8 cellular contexts compared by ENCODE assay signal in genomic region chr12:6554990-6555691, GRCh38. TPM values are rescaled to one million over a fixed set of nuclear protein-coding genes. Genes with fewer than 3 reads are reported as not detected.
DNase-seq lines count a peak whose midpoint lies in the region; ATAC-seq and TF ChIP-seq lines count a peak whose summit lies in the region.

No MANE protein-coding gene starts in this region.

- peak overlapping the region; percentile 70 for H3K4me2 ChIP-seq in mammary epithelial cell (ENCODE audit: insufficient read depth, low read depth, low read length)

- no peaks in the 10 kb centered on the region for H3K27me3 ChIP-seq in HUES48 (ENCODE audit: control insufficient read depth, insufficient read depth, low read length)
- no peaks in the 10 kb centered on the region for H3K27me3 ChIP-seq in mammary epithelial cell (ENCODE audit: insufficient read depth, low read length)
- H3K27me3 ChIP-seq in vagina = no peaks in the 10 kb centered on the region

- peak overlapping the region; percentile 20 for H2AFZ ChIP-seq in mammary epithelial cell (ENCODE audit: low read depth, low read length)

- peaks cover 4% of the 10 kb centered on the region for H3K79me2 ChIP-seq in mammary epithelial cell (ENCODE audit: insufficient read depth, low read length)

- H3K4me1 ChIP-seq in HUES48 (ENCODE audit: control insufficient read depth, insufficient read depth, low read length) (peaks cover 25% of the 10 kb centered on the region), mammary epithelial cell (ENCODE audit: insufficient read depth, low read length) (peaks cover 36% of the 10 kb centered on the region), mesodermal cell (ENCODE audit: control insufficient read depth, insufficient read depth, low read length, poor library complexity, severe bottlenecking) (peaks cover 31% of the 10 kb centered on the region), vagina (peaks cover 53% of the 10 kb centered on the region)

- in situ Hi-C loops in mammary epithelial cell (cut with MboI; ENCODE audit: low sequenced_read_pairs in 2 of 2) = no loop called here

- no peak for ATAC-seq in Right ventricle myocardium superior (ENCODE audit: poor library complexity)

- H3K36me3 ChIP-seq in HUES48 (ENCODE audit: control insufficient read depth, insufficient read depth, low read length) = peaks cover 48% of the 10 kb centered on the region
- peaks cover 16% of the 10 kb centered on the region for H3K36me3 ChIP-seq in mammary epithelial cell (ENCODE audit: insufficient read depth, low read length)
- H3K36me3 ChIP-seq in mesodermal cell (ENCODE audit: control insufficient read depth, insufficient read depth, low read length) = peaks cover 53% of the 10 kb centered on the region
- peaks cover 0 to 20% of the 10 kb centered on the region in 2 donors for H3K36me3 ChIP-seq in vagina

- TF ChIP-seq CTCF in mammary epithelial cell (conservative IDR thresholded peaks at IDR 0.05 in 1 of 2, IDR thresholded peaks at IDR 0.05 in 1 of 2; ENCODE audit: extremely low read depth in 1 of 2, insufficient read depth in 1 of 2, low read depth in 1 of 2, low read length in 2 of 2) = no peak
- no peak for TF ChIP-seq CTCF in vagina (IDR thresholded peaks at IDR 0.05)

- dilution Hi-C loops in mammary epithelial cell (cut with HindIII; ENCODE audit: low sequenced_read_pairs) = no loop called here

- intact Hi-C loops in Right ventricle myocardium superior (cut with DNase I) = no loop called here
- intact Hi-C loops in cardiac septum (cut with DNase I) = loop anchor here (1.0 to 5.0 kb wide), 3 partner anchors 22 to 218 kb away; no protein-coding TSS in a partner anchor
- intact Hi-C loops in mammary epithelial cell (cut with micrococcal nuclease) = loop anchor here (1.0 kb wide), 1 partner anchor 143 kb away; no protein-coding TSS in a partner anchor
- intact Hi-C loops in vagina (cut with DNase I) = loop anchor here (5.0 kb wide), 1 partner anchor 228 kb away; no protein-coding TSS in a partner anchor

- peak overlapping the region; percentile 68 for H3K27ac ChIP-seq in HUES48 (ENCODE audit: low read depth, low read length)
- H3K27ac ChIP-seq in mammary epithelial cell (ENCODE audit: insufficient read depth, low read depth, low read length) = no peak overlapping the region
- peak overlapping the region; percentile 66 for H3K27ac ChIP-seq in mesodermal cell (ENCODE audit: low read depth, low read length, severe bottlenecking)
- H3K27ac ChIP-seq in vagina = peak overlapping the region; percentile 86

- BruUV-seq in mammary epithelial cell (replicated peaks; lab: Mats Ljungman, UMichigan) = no TSS peak

- no peaks in the 10 kb centered on the region for H4K20me1 ChIP-seq in mammary epithelial cell (ENCODE audit: insufficient read depth, low read length)

- TF ChIP-seq POLR2A in vagina (IDR thresholded peaks at IDR 0.05) = no peak

- H3K9me3 ChIP-seq in HUES48 (ENCODE audit: control insufficient read depth, insufficient read depth, low read length) (no peaks in the 10 kb centered on the region), mammary epithelial cell (replicated peaks; ENCODE audit: insufficient read depth, low read length) (no peaks in the 10 kb centered on the region), mesodermal cell (ENCODE audit: control insufficient read depth, low read length) (no peaks in the 10 kb centered on the region), vagina (no peaks in the 10 kb centered on the region)

- CTCF ChIA-PET in mammary epithelial cell (lab: Charles Lee; ENCODE audit: low non-redundant PET) = no interaction called here

- 43% methylated on average over 16 of the region's 62 CpGs for WGBS in mammary epithelial cell (ENCODE audit: low coverage, missing lambda C conversion rate)
- WGBS in mesodermal cell (ENCODE audit: insufficient coverage in 2 of 2), 2 experiments = 2 to 3% methylated on average over 54 to 56 of the region's 62 CpGs

- H3K9ac ChIP-seq in HUES48 (ENCODE audit: low read depth, low read length) = 0 out of 2 replicates have a peak overlapping the region, but pooled peaks have one; percentile 20
- no peak overlapping the region for H3K9ac ChIP-seq in mammary epithelial cell (ENCODE audit: insufficient read depth, low read length)

- peak overlapping the region; percentile 90 for H3K4me3 ChIP-seq in HUES48 (ENCODE audit: low read depth, low read length)
- peak overlapping the region in 2 of 3 experiments; percentile 46 to 49 for H3K4me3 ChIP-seq in mammary epithelial cell (replicated peaks in 1 of 3; ENCODE audit: insufficient read depth in 1 of 3, low read depth in 2 of 3, low read length in 3 of 3)
- H3K4me3 ChIP-seq in mesodermal cell (ENCODE audit: extremely low read depth, insufficient read depth, low read length, poor library complexity, severe bottlenecking) = peak overlapping the region; percentile 77
- peak overlapping the region; percentile 61 to 75 for H3K4me3 ChIP-seq in vagina

- DNase-seq in Right ventricle myocardium superior = peak; percentile 50
- no peak for DNase-seq in cardiac septum (ENCODE audit: low spot score)
- DNase-seq in mammary epithelial cell = no peak
- DNase-seq in vagina (ENCODE audit: extremely low spot score in 2 of 2) = no peak
- DNase-seq in 8988T = no peak
- no peak for DNase-seq in NCI-H69 (lab: John Stamatoyannopoulos, UW)

RNA-seq across cellular contexts. Expression of gene IFFO1, which starts 0.7 kb away (rescaled TPM):
- 14.1 TPM for total RNA-seq in Right ventricle myocardium superior
- total RNA-seq in cardiac septum = 24.8 TPM
- total RNA-seq in mammary epithelial cell = 1 to 10 TPM; 1.9 to 2.2 TPM
- 3.0 TPM for polyA plus RNA-seq in mammary epithelial cell
- 0.26 TPM for polyA minus RNA-seq in mammary epithelial cell
- polyA plus RNA-seq in mesodermal cell (2013, experiment 1 of 2) = 17.7 TPM
- 14.3 TPM for polyA plus RNA-seq in mesodermal cell (2013, experiment 2 of 2)
- 21.1 TPM for total RNA-seq in vagina

RNA-seq across cellular contexts. Expression of gene NOP2, which starts 12.9 kb away (rescaled TPM):
- total RNA-seq in Right ventricle myocardium superior (14.8 TPM), cardiac septum (18.5 TPM), mammary epithelial cell (10 to 100 TPM; 29.5 to 84.2 TPM), vagina (43.0 TPM)
- polyA plus RNA-seq in mammary epithelial cell = 62.7 TPM
- polyA minus RNA-seq in mammary epithelial cell = 80.8 TPM
- polyA plus RNA-seq in mesodermal cell (2013, experiment 1 of 2) = 34.8 TPM
- 34.5 TPM for polyA plus RNA-seq in mesodermal cell (2013, experiment 2 of 2)

RNA-seq across cellular contexts. Expression of gene GAPDH, which starts 20.8 kb away (rescaled TPM):
- total RNA-seq in Right ventricle myocardium superior = 4,109 TPM
- 4,827 TPM for total RNA-seq in cardiac septum
- over 10,000 TPM in 1 of 2 donors, 1,000 to 10,000 TPM in 1; 6,493 to 13,434 TPM for total RNA-seq in mammary epithelial cell
- polyA plus RNA-seq in mammary epithelial cell = 20,785 TPM
- polyA minus RNA-seq in mammary epithelial cell = 16,557 TPM
- polyA plus RNA-seq in mesodermal cell (2013, experiment 1 of 2) = 4,059 TPM
- 3,444 TPM for polyA plus RNA-seq in mesodermal cell (2013, experiment 2 of 2)
- 2,297 TPM for total RNA-seq in vagina

RNA-seq across cellular contexts. Expression of gene CHD4, which starts 52.0 kb away (rescaled TPM):
- total RNA-seq in Right ventricle myocardium superior = 142 TPM
- total RNA-seq in cardiac septum = 186 TPM
- 100 to 1,000 TPM; 178 to 187 TPM for total RNA-seq in mammary epithelial cell
- polyA plus RNA-seq in mammary epithelial cell = 85.5 TPM
- polyA minus RNA-seq in mammary epithelial cell = 298 TPM
- polyA plus RNA-seq in mesodermal cell (2013, experiment 1 of 2) = 261 TPM
- polyA plus RNA-seq in mesodermal cell (2013, experiment 2 of 2) = 233 TPM
- 152 TPM for total RNA-seq in vagina
